In genomic region chr7:505171-505570, GRCh38 we compare ENCODE assay signal across 20 cellular contexts. TPM values are rescaled to one million over a fixed set of nuclear protein-coding genes. Genes with fewer than 3 reads are reported as not detected.
A peak's percentile ranks its signal among the peaks of the same experiment; 100 is the strongest.
DNase-seq lines count a peak whose midpoint lies in the region; ATAC-seq, FAIRE-seq and TF ChIP-seq lines count a peak whose summit lies in the region.
"Had no signal": no experiment of that assay in that cellular context is flagged by ENCODE, and none has a peak within 500 bp of the region (broad histone marks: within the 10 kb centered on the region; RNA-seq: fewer than 3 reads in every experiment).

No MANE protein-coding gene starts in this region.

- no peak overlapping the region for H3K4me3 ChIP-seq in dorsolateral prefrontal cortex
- H3K4me3 ChIP-seq in mucosa of rectum (ENCODE audit: low read length in 2 of 2) = peak overlapping the region in 1 of 2 donors; percentile 2
- peak overlapping the region; percentile 20 for H3K4me3 ChIP-seq in thoracic aorta

- no peaks in the 10 kb centered on the region for H3K27me3 ChIP-seq in dorsolateral prefrontal cortex
- no peaks in the 10 kb centered on the region for H3K27me3 ChIP-seq in mucosa of rectum (ENCODE audit: control insufficient read depth in 2 of 2, insufficient read depth in 2 of 2, low read length in 2 of 2)
- no peaks in the 10 kb centered on the region for H3K27me3 ChIP-seq in thoracic aorta (replicated peaks; ENCODE audit: insufficient read depth)
- H3K27me3 ChIP-seq: foreskin keratinocyte had no signal

- H3K4me1 Mint-ChIP-seq in naive thymus-derived CD8-positive, alpha-beta T cell = peaks cover 0 to 2% (median 0%) of the 10 kb centered on the region in 4 donors
- H3K4me1 Mint-ChIP-seq: activated B cell treated with CpG ODN at 0.5 μM for 24 hours, IgD-negative memory B cell, T-helper 17 cell had no signal

- DNase-seq in RWPE1 (ENCODE audit: low spot score) (no peak), dorsolateral prefrontal cortex (peak in 4 of 10 donors; percentile 18 to 43 (median 31)), thoracic aorta (ENCODE audit: low spot score) (no peak), HK-2 (ENCODE audit: unreplicated experiment) (no peak), GM19239 (ENCODE audit: insufficient read length, low spot score) (no peak)
- DNase-seq in naive thymus-derived CD8-positive, alpha-beta T cell = no peak
- DNase-seq: activated B cell treated with CpG ODN at 0.5 μM for 24 hours; AML-193; COR-L47; foreskin keratinocyte; GOT3; NCI-H187 treated with DMSO at 0.1 percent for 48 hours; NCI-H510A treated with DMSO at 0.1 percent for 48 hours; nephron progenitor cell; retina; SHP77 treated with DMSO at 0.1 percent for 48 hours; stimulated activated CD4-positive, alpha-beta T cell treated with anti-CD3 and anti-CD28 coated beads, Interleukin-2, amount 100 ng/mL, for 24 hours; T-helper 17 cell had no signal

- CTCF ChIA-PET in RWPE1 (lab: Yijun Ruan, JAX) = no interaction called here

- POLR2A ChIA-PET in RWPE1 (lab: Yijun Ruan, JAX; ENCODE audit: low non-redundant PET) = no interaction called here
- POLR2A ChIA-PET in naive thymus-derived CD8-positive, alpha-beta T cell (lab: Charles Lee) = no interaction called here

- peaks cover 38 to 41% of the 10 kb centered on the region in 2 donors for H3K4me1 ChIP-seq in mucosa of rectum (ENCODE audit: control insufficient read depth in 2 of 2, insufficient read depth in 2 of 2, low read length in 2 of 2)
- peaks cover 37 to 79% of the 10 kb centered on the region in 2 donors for H3K4me1 ChIP-seq in thoracic aorta (ENCODE audit: control insufficient read depth in 1 of 2, low read depth in 2 of 2)
- H3K4me1 ChIP-seq: foreskin keratinocyte had no signal

- no peaks in the 10 kb centered on the region for H3K36me3 Mint-ChIP-seq in naive thymus-derived CD8-positive, alpha-beta T cell
- H3K36me3 Mint-ChIP-seq: IgD-negative memory B cell had no signal

- no peak for TF ChIP-seq CTCF in RWPE1 (conservative IDR thresholded peaks at IDR 0.05; ENCODE audit: low read depth)
- no peak for TF ChIP-seq CTCF in dorsolateral prefrontal cortex (IDR thresholded peaks at IDR 0.05 in 54 of 56, conservative IDR thresholded peaks at IDR 0.05 in 2 of 56; ENCODE audit: low read depth in 1 of 56, partially characterized antibody in 56 of 56)
- no peak for TF ChIP-seq CTCF in thoracic aorta (IDR thresholded peaks at IDR 0.05)

- no peaks in the 10 kb centered on the region for H3K27me3 Mint-ChIP-seq in naive thymus-derived CD8-positive, alpha-beta T cell
- H3K27me3 Mint-ChIP-seq: activated B cell treated with CpG ODN at 0.5 μM for 24 hours, IgD-negative memory B cell, T-helper 17 cell had no signal

- H3K27ac ChIP-seq in RWPE1 (peak overlapping the region; percentile 98), dorsolateral prefrontal cortex (peak overlapping the region in 33 of 59 donors; percentile 22 to 98 (median 71)), mucosa of rectum (ENCODE audit: low read depth in 2 of 2, low read length in 2 of 2) (peak overlapping the region; percentile 95), thoracic aorta (peak overlapping the region; percentile 46 to 74)
- H3K27ac ChIP-seq: foreskin keratinocyte had no signal

- H3K36me3 ChIP-seq in mucosa of rectum (ENCODE audit: control insufficient read depth in 2 of 2, insufficient read depth in 2 of 2, low read length in 2 of 2) (peaks cover 8 to 18% of the 10 kb centered on the region in 2 donors), thoracic aorta (peaks cover 54% of the 10 kb centered on the region)

- no peak overlapping the region for H3K4me3 Mint-ChIP-seq in naive thymus-derived CD8-positive, alpha-beta T cell
- H3K4me3 Mint-ChIP-seq: activated B cell treated with CpG ODN at 0.5 μM for 24 hours, nephron progenitor cell, T-helper 17 cell had no signal

- H3K27ac Mint-ChIP-seq in naive thymus-derived CD8-positive, alpha-beta T cell = peak overlapping the region in 2 of 10 donors; percentile 15 to 41
- H3K27ac Mint-ChIP-seq: activated B cell treated with CpG ODN at 0.5 μM for 24 hours, IgD-negative memory B cell, T-helper 17 cell had no signal

- H3K9ac ChIP-seq in mucosa of rectum (ENCODE audit: low read depth in 1 of 2, low read length in 2 of 2) = peak overlapping the region; percentile 69 to 78

- no peaks in the 10 kb centered on the region for H3K9me3 Mint-ChIP-seq in naive thymus-derived CD8-positive, alpha-beta T cell
- H3K9me3 Mint-ChIP-seq: activated B cell treated with CpG ODN at 0.5 μM for 24 hours, IgD-negative memory B cell, nephron progenitor cell had no signal

- no peaks in the 10 kb centered on the region for H3K9me3 ChIP-seq in mucosa of rectum (ENCODE audit: control insufficient read depth in 2 of 2, low read length in 2 of 2)
- H3K9me3 ChIP-seq in thoracic aorta = no peaks in the 10 kb centered on the region

- intact Hi-C loops in dorsolateral prefrontal cortex (cut with DNase I) = no loop called here

- no peak for FAIRE-seq in GM19239 (lab: Jason Lieb, UNC)

- ATAC-seq in thoracic aorta (ENCODE audit: insufficient number of reproducible peaks, low FRiP score, low read depth) = no peak
- ATAC-seq in naive thymus-derived CD8-positive, alpha-beta T cell = no peak
- ATAC-seq: foreskin keratinocyte, T-helper 17 cell had no signal

RNA-seq across cellular contexts. Expression of gene PDGFA, which starts 14.5 kb away (rescaled TPM):
- 100 to 1,000 TPM in 1 of 120 experiments, 10 to 100 TPM in 119; 30.5 to 103 (median 48.6) TPM for total RNA-seq in dorsolateral prefrontal cortex
- 100 to 1,000 TPM; 175 to 219 TPM for total RNA-seq in thoracic aorta
- under 1 TPM; 0.21 to 0.30 TPM for total RNA-seq in naive thymus-derived CD8-positive, alpha-beta T cell
- not detected for polyA plus RNA-seq in naive thymus-derived CD8-positive, alpha-beta T cell
- polyA plus RNA-seq: IgD-negative memory B cell had no signal

Comparison
In these comparisons a context has a peak if more than half of its experiments do, and no peak if none do; other contexts are left out.
1. RNA of gene PDGFA, which starts 14.5 kb away (total RNA-seq): 175 to 219 TPM in thoracic aorta and 30.5 to 103 TPM in dorsolateral prefrontal cortex; 0.21 to 0.30 TPM in naive thymus-derived CD8-positive, alpha-beta T cell; every median in the first group is over 10 times any median in the second.
2. Peak in every context shown above with its lines, with median percentiles within 50 percentile points of each other: H3K27ac ChIP-seq.